ENCODE assay signal across 14 cellular contexts in genomic region chr1:233905416-233906051, GRCh38. TPM values are rescaled to one million over a fixed set of nuclear protein-coding genes. Genes with fewer than 3 reads are reported as not detected.
A peak's percentile ranks its signal among the peaks of the same experiment; 100 is the strongest.
DNase-seq lines count a peak whose midpoint lies in the region; ATAC-seq and TF ChIP-seq lines count a peak whose summit lies in the region.
"Had no signal": no experiment of that assay in that cellular context is flagged by ENCODE, and none has a peak within 500 bp of the region (broad histone marks: within the 10 kb centered on the region; RNA-seq: fewer than 3 reads in every experiment).

No MANE protein-coding gene starts in this region.

- H3K4ac ChIP-seq in H9 (ENCODE audit: low read depth, low read length) = no peak overlapping the region

- no peak overlapping the region for H4K91ac ChIP-seq in H9 (ENCODE audit: insufficient read length, low read depth, low read length)

- H3K36me3 ChIP-seq in ascending aorta (no peaks in the 10 kb centered on the region), hepatocyte (replicated peaks; ENCODE audit: insufficient read depth, low read depth) (no peaks in the 10 kb centered on the region), parathyroid adenoma (ENCODE audit: control insufficient read depth, insufficient read depth, low read length) (no peaks in the 10 kb centered on the region)

- H3K4me1 ChIP-seq in H9 (ENCODE audit: insufficient read depth, low read length) = no peaks in the 10 kb centered on the region
- no peaks in the 10 kb centered on the region for H3K4me1 ChIP-seq in ascending aorta
- no peaks in the 10 kb centered on the region for H3K4me1 ChIP-seq in hepatocyte (ENCODE audit: insufficient read depth)
- no peaks in the 10 kb centered on the region for H3K4me1 ChIP-seq in parathyroid adenoma
- H3K4me1 ChIP-seq: psoas muscle had no signal

- no peak overlapping the region for H3K18ac ChIP-seq in H9 (ENCODE audit: insufficient read length, low read depth, low read length)

- H4K20me1 ChIP-seq in H9 (ENCODE audit: control insufficient read depth, insufficient read depth, insufficient read length) (no peaks in the 10 kb centered on the region), hepatocyte (ENCODE audit: insufficient read depth, poor library complexity, severe bottlenecking) (no peaks in the 10 kb centered on the region)

- H3K4me3 ChIP-seq in ascending aorta (peak overlapping the region; percentile 15 to 26), hepatocyte (peak overlapping the region; percentile 51), parathyroid adenoma (ENCODE audit: low read depth, low read length) (no peak overlapping the region)
- H3K4me3 ChIP-seq: psoas muscle had no signal

- WGBS in H9 (ENCODE audit: extremely low coverage, insufficient read length, low lambda C conversion rate) = no CpG with 5 or more reads among the region's 40 CpGs
- WGBS in hepatocyte (ENCODE audit: low lambda C conversion rate, missing lambda C conversion rate) = 9% methylated on average over 35 of the region's 40 CpGs

- no peak overlapping the region for H3K9ac ChIP-seq in H9 (ENCODE audit: extremely low read depth, insufficient read length, low read length)
- H3K9ac ChIP-seq in parathyroid adenoma = no peak overlapping the region

- H3K56ac ChIP-seq in H9 (ENCODE audit: insufficient read length, low read depth, low read length) = no peak overlapping the region

- no peak overlapping the region for H3T11ph ChIP-seq in H9 (ENCODE audit: low read length)

- H2AFZ ChIP-seq in H9 (ENCODE audit: low read length) (no peak overlapping the region), hepatocyte (peak overlapping the region; percentile 68), parathyroid adenoma (no peak overlapping the region)

- H3K4me2 ChIP-seq in H9 (ENCODE audit: insufficient read depth, insufficient read length, low read length) (peak overlapping the region; percentile 41), hepatocyte (peak overlapping the region; percentile 98), parathyroid adenoma (ENCODE audit: low read length) (peak overlapping the region; percentile 48)

- no peak overlapping the region for H3K27ac ChIP-seq in H9 (ENCODE audit: insufficient read length, low read depth, low read length)
- no peak overlapping the region for H3K27ac ChIP-seq in ascending aorta
- no peak overlapping the region for H3K27ac ChIP-seq in hepatocyte
- no peak overlapping the region for H3K27ac ChIP-seq in parathyroid adenoma
- H3K27ac ChIP-seq: epithelial cell of prostate, psoas muscle had no signal

- H2BK15ac ChIP-seq in H9 (ENCODE audit: low read depth, low read length) = no peak overlapping the region

- H3K27ac Mint-ChIP-seq in H9 = no peak overlapping the region
- H3K27ac Mint-ChIP-seq: activated CD4-positive, alpha-beta memory T cell treated with anti-CD3 and anti-CD28 coated beads for 36 hours; activated naive CD8-positive, alpha-beta T cell treated with anti-CD3 and anti-CD28 coated beads for 36 hours; CD4-positive, alpha-beta T cell had no signal

- no peak overlapping the region; the same call in 1 of the 2 replicates for H3K14ac ChIP-seq in H9 (ENCODE audit: insufficient read depth, low read length)

- H3K27me3 Mint-ChIP-seq in H9 (ENCODE audit: low read depth) = peaks cover 81% of the 10 kb centered on the region

- intact Hi-C loops in ascending aorta (cut with DNase I) = no loop called here
- intact Hi-C loops in sciatic nerve (cut with DNase I) = no loop called here

- H3K4me3 Mint-ChIP-seq in H9 = peak overlapping the region; percentile 67 to 84
- H3K4me3 Mint-ChIP-seq: activated CD4-positive, alpha-beta memory T cell treated with anti-CD3 and anti-CD28 coated beads for 36 hours; activated naive CD8-positive, alpha-beta T cell treated with anti-CD3 and anti-CD28 coated beads for 36 hours; CD4-positive, alpha-beta T cell had no signal

- H3K36me3 Mint-ChIP-seq in H9 (ENCODE audit: insufficient read depth in 1 of 3, low read depth in 3 of 3) = no peaks in the 10 kb centered on the region; a peak in 1 of 7 replicates
- H3K36me3 Mint-ChIP-seq: activated CD4-positive, alpha-beta memory T cell treated with anti-CD3 and anti-CD28 coated beads for 36 hours had no signal

- no peaks in the 10 kb centered on the region for H3K9me3 Mint-ChIP-seq in H9
- H3K9me3 Mint-ChIP-seq: activated CD4-positive, alpha-beta memory T cell treated with anti-CD3 and anti-CD28 coated beads for 36 hours; CD4-positive, alpha-beta T cell had no signal

- peaks cover 5 to 9% of the 10 kb centered on the region in 2 experiments; a peak in 3 of 4 replicates for H3K4me1 Mint-ChIP-seq in H9

- no peaks in the 10 kb centered on the region for H3K9me2 ChIP-seq in hepatocyte (replicated peaks; ENCODE audit: insufficient read depth)

- DNase-seq in H9 (peak; percentile 37), ascending aorta (ENCODE audit: low spot score in 2 of 2) (no peak), hepatocyte (ENCODE audit: low spot score) (no peak), HuH-7.5 (ENCODE audit: low spot score) (no peak), sciatic nerve (ENCODE audit: low spot score) (no peak)
- no peak for DNase-seq in activated CD8-positive, alpha-beta memory T cell treated with anti-CD3 and anti-CD28 coated beads for 24 hours
- DNase-seq: activated CD4-positive, alpha-beta memory T cell treated with anti-CD3 and anti-CD28 coated beads for 36 hours; CD4-positive, alpha-beta T cell; NCI-H748 treated with DMSO at 0.1 percent for 48 hours had no signal

- H2AK5ac ChIP-seq in H9 (ENCODE audit: insufficient read length, low read length) = no peak overlapping the region

- H4K5ac ChIP-seq in H9 (ENCODE audit: insufficient read length, low read depth, low read length) = no peak overlapping the region

- H2BK120ac ChIP-seq in H9 (ENCODE audit: low read depth, low read length, poor library complexity, severe bottlenecking) = no peak overlapping the region

- no peak overlapping the region for H2BK20ac ChIP-seq in H9 (ENCODE audit: low read depth, low read length, poor library complexity, severe bottlenecking)

- ATAC-seq in sciatic nerve = no peak
- ATAC-seq in GM18870 (IDR thresholded peaks at IDR 0.05; ENCODE audit: unreplicated experiment) = no peak
- ATAC-seq: psoas muscle had no signal

- H3K79me1 ChIP-seq in H9 (ENCODE audit: insufficient read depth, low read depth, low read length, poor library complexity, severe bottlenecking) = no peaks in the 10 kb centered on the region

- peaks cover 21% of the 10 kb centered on the region for H3K27me3 ChIP-seq in H9 (ENCODE audit: insufficient read depth, low read length)
- H3K27me3 ChIP-seq in ascending aorta = peaks cover 3% of the 10 kb centered on the region
- H3K27me3 ChIP-seq in hepatocyte = peaks cover 70% of the 10 kb centered on the region
- no peaks in the 10 kb centered on the region for H3K27me3 ChIP-seq in parathyroid adenoma (ENCODE audit: control insufficient read depth, insufficient read depth, low read length)

- TF ChIP-seq CTCF in H9 (conservative IDR thresholded peaks at IDR 0.05) (no peak), ascending aorta (IDR thresholded peaks at IDR 0.05) (no peak), hepatocyte (IDR thresholded peaks at IDR 0.05; ENCODE audit: poor library complexity) (no peak), parathyroid adenoma (IDR thresholded peaks at IDR 0.05) (no peak)

- H3K9me3 ChIP-seq in H9 (ENCODE audit: control insufficient read depth, low read depth, low read length) (no peaks in the 10 kb centered on the region), ascending aorta (no peaks in the 10 kb centered on the region), hepatocyte (ENCODE audit: low read depth) (no peaks in the 10 kb centered on the region), parathyroid adenoma (ENCODE audit: control insufficient read depth, low read length) (no peaks in the 10 kb centered on the region)
- H3K9me3 ChIP-seq: psoas muscle had no signal

- H2BK12ac ChIP-seq in H9 (ENCODE audit: insufficient read length, low read depth, low read length) = no peak overlapping the region

- H3K23ac ChIP-seq in H9 (ENCODE audit: insufficient read length, low read depth, low read length) = no peak overlapping the region

- H2BK5ac ChIP-seq in H9 (ENCODE audit: insufficient read length, low read length) = no peak overlapping the region

- H4K8ac ChIP-seq in H9 (replicated peaks; ENCODE audit: insufficient read length, low read depth, low read length) = no peak overlapping the region

- H3K79me2 ChIP-seq in H9 (ENCODE audit: insufficient read depth, low read length) = no peaks in the 10 kb centered on the region
- no peaks in the 10 kb centered on the region for H3K79me2 ChIP-seq in hepatocyte
- H3K79me2 ChIP-seq in parathyroid adenoma = no peaks in the 10 kb centered on the region

- peaks cover 9% of the 10 kb centered on the region for H3K23me2 ChIP-seq in H9 (ENCODE audit: insufficient read length, low read depth, low read length, poor library complexity, severe bottlenecking)

RNA-seq across cellular contexts. Expression of gene SLC35F3, which starts 1.1 kb away (rescaled TPM):
- total RNA-seq in H9 (2021) = 0.70 and 0.81 TPM in 2 replicates
- 1.4 TPM for total RNA-seq in ascending aorta
- 0.24 and 0.80 TPM in 2 replicates for total RNA-seq in hepatocyte
- polyA plus RNA-seq in hepatocyte = 0.43 and 1.3 TPM in 2 replicates
- not detected for total RNA-seq in sciatic nerve

Comparison
In these comparisons a context has a peak if more than half of its experiments do, and no peak if none do; other contexts are left out.
1. H3K4me2 ChIP-seq: peak in every context shown above with its lines; median percentile 98 in hepatocyte; 48 in parathyroid adenoma; 41 in H9.